Comparison of ENCODE assay signal across 26 cellular contexts in the genomic region with DNA sequence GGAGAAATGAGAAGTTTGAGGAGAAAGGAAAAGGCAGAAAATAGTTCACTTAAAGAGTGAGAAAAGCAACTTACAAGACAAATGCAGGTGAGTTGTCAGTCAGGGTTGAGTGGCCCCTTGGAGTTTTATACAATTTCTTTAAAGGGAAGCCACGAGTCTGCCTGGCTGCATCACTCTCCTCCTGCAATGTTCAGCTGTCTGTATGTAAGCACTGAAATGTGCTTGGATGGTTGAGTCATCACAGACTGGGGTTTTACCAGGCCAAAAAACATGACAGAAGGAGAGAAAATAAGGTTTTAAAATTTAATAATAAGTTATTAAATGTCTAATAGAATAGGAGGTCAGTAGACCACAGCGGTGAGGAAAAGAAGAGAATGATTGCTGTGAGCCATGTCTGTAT. TPM values are rescaled to one million over a fixed set of nuclear protein-coding genes. Genes with fewer than 3 reads are reported as not detected.
"Had no signal": no experiment of that assay in that cellular context is flagged by ENCODE, and none has a peak within 500 bp of the region (broad histone marks: within the 10 kb centered on the region; RNA-seq: fewer than 3 reads in every experiment).

No MANE protein-coding gene starts in this region.

- H3K36me3 ChIP-seq: adrenal gland, heart left ventricle, neutrophil, right lobe of liver, thoracic aorta had no signal

- H3K4me3 ChIP-seq: adrenal gland, heart left ventricle, right lobe of liver, thoracic aorta had no signal

- H3K9me3 ChIP-seq: adrenal gland, neutrophil, right lobe of liver, thoracic aorta had no signal

- ATAC-seq: effector memory CD8-positive, alpha-beta T cell; foreskin keratinocyte; heart left ventricle; left ventricle myocardium superior; right lobe of liver; stimulated activated effector memory CD8-positive, alpha-beta T cell treated with anti-CD3 and anti-CD28 coated beads, Interleukin-12 subunit alpha, Interleukin-12 subunit beta, amount 100 ng/mL, for 72 hours had no signal

- DNase-seq: activated CD4-positive, alpha-beta T cell treated with anti-CD3 and anti-CD28 coated beads for 4 hours; activated CD4-positive, alpha-beta T cell treated with anti-CD3 and anti-CD28 coated beads, Interleukin-2, amount 50 U/mL, for 4 hours; activated CD8-positive, alpha-beta memory T cell treated with anti-CD3 and anti-CD28 coated beads for 24 hours; activated effector memory CD4-positive, alpha-beta T cell treated with anti-CD3 and anti-CD28 coated beads, Interleukin-2, amount 50 U/mL, for 16 hours; activated naive CD4-positive, alpha-beta T cell treated with anti-CD3 and anti-CD28 coated beads for 36 hours; activated naive CD8-positive, alpha-beta T cell treated with anti-CD3 and anti-CD28 coated beads for 36 hours; adrenal gland; aorta; cortex of kidney; effector memory CD8-positive, alpha-beta T cell; heart left ventricle; hypothalamus; left cardiac atrium; left ventricle myocardium superior; naive B cell; nephron progenitor cell; right lobe of liver; small intestine; stimulated activated CD4-positive, alpha-beta T cell treated with anti-CD3 and anti-CD28 coated beads, Interleukin-4, amount 100 ng/mL, for 24 hours; trophoblast cell had no signal

- H3K4me1 ChIP-seq: adrenal gland, foreskin keratinocyte, heart left ventricle, right lobe of liver had no signal

- H3K27me3 ChIP-seq: adrenal gland, foreskin keratinocyte, heart left ventricle, neutrophil, right lobe of liver had no signal

- H3K27ac ChIP-seq: adrenal gland, foreskin keratinocyte, heart left ventricle, neutrophil, right lobe of liver, thoracic aorta, VCaP had no signal

RNA-seq across cellular contexts. Expression of a gene that starts 51.0 kb away (rescaled TPM):
- total RNA-seq: activated naive CD4-positive, alpha-beta T cell treated with anti-CD3 and anti-CD28 coated beads for 36 hours; activated naive CD8-positive, alpha-beta T cell treated with anti-CD3 and anti-CD28 coated beads for 36 hours; foreskin keratinocyte; T-helper 1 cell treated with Interleukin-12 subunit alpha and Interleukin-12 subunit beta and Interleukin-4 antibody, amounts not matched to agents 30 ng/mL and 1 ng/mL, for 36 hours had no signal
- polyA plus RNA-seq: foreskin keratinocyte had no signal
